13 cellular contexts compared by ENCODE assay signal in the genomic region with DNA sequence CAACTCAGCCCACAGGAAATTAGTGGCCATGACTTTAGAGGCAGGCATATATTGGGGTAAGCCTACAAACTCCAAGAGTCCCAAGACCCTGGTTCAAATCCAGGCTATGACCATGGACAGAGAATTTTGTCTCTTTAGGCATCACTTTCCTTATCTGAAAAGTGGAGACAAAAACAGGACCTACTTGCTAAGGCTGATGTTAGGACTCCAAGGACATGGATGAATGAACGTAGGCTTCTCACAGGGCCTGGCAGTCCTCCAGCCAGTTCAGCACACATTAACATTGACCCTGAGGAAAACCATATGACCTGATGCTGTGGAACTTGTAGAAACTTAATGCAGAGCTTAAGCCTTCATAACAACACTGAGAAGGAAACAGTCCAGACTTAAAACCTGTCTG. TPM values are rescaled to one million over a fixed set of nuclear protein-coding genes. Genes with fewer than 3 reads are reported as not detected.
DNase-seq lines count a peak whose midpoint lies in the region; ATAC-seq and TF ChIP-seq lines count a peak whose summit lies in the region.
"Had no signal": no experiment of that assay in that cellular context is flagged by ENCODE, and none has a peak within 500 bp of the region (broad histone marks: within the 10 kb centered on the region; RNA-seq: fewer than 3 reads in every experiment).

No MANE protein-coding gene starts in this region.

- no peak overlapping the region for H2AFZ ChIP-seq in mammary epithelial cell (ENCODE audit: low read depth, low read length)

- no peak for ATAC-seq in HG03571 (IDR thresholded peaks at IDR 0.05; ENCODE audit: unreplicated experiment)

- H3K27me3 ChIP-seq in HUES48 (ENCODE audit: control insufficient read depth, insufficient read depth, low read length) (peaks cover 6% of the 10 kb centered on the region), mammary epithelial cell (ENCODE audit: insufficient read depth, low read length) (no peaks in the 10 kb centered on the region)
- H3K27me3 ChIP-seq: transverse colon had no signal

- peaks cover 13% of the 10 kb centered on the region for H3K36me3 ChIP-seq in HUES48 (ENCODE audit: control insufficient read depth, insufficient read depth, low read length)
- no peaks in the 10 kb centered on the region for H3K36me3 ChIP-seq in mammary epithelial cell (ENCODE audit: insufficient read depth, low read length)
- H3K36me3 ChIP-seq: transverse colon had no signal

- peak overlapping the region; percentile 91 for H3K4me2 ChIP-seq in mammary epithelial cell (ENCODE audit: insufficient read depth, low read depth, low read length)

- no TSS peak for BruUV-seq in mammary epithelial cell (replicated peaks; lab: Mats Ljungman, UMichigan)

- H3K9me3 ChIP-seq in HUES48 (ENCODE audit: control insufficient read depth, insufficient read depth, low read length): no peaks in the 10 kb centered on the region
- no peaks in the 10 kb centered on the region for H3K9me3 ChIP-seq in mammary epithelial cell (replicated peaks; ENCODE audit: insufficient read depth, low read length)
- H3K9me3 ChIP-seq: transverse colon had no signal

- H3K4me1 ChIP-seq in HUES48 (ENCODE audit: control insufficient read depth, insufficient read depth, low read length): peaks cover 18% of the 10 kb centered on the region
- H3K4me1 ChIP-seq in mammary epithelial cell (ENCODE audit: insufficient read depth, low read length): peaks cover 25% of the 10 kb centered on the region

- peak overlapping the region; percentile 34; the same call in 1 of the 2 replicates for H3K9ac ChIP-seq in HUES48 (ENCODE audit: low read depth, low read length)
- no peak overlapping the region for H3K9ac ChIP-seq in mammary epithelial cell (ENCODE audit: insufficient read depth, low read length)

- in situ Hi-C loops in ACHN (cut with HindIII; ENCODE audit: low pct_ligation_motif_present, low pct_unique_long_range_greater_than_20kb, low sequenced_read_pairs): no loop called here
- in situ Hi-C loops in mammary epithelial cell (cut with MboI; ENCODE audit: low sequenced_read_pairs in 2 of 2): loop anchor here in 1 of 2 donors (5.0 kb wide), 1 partner anchor 42 kb away; no protein-coding TSS in a partner anchor

- H3K4me3 ChIP-seq in HUES48 (ENCODE audit: low read depth, low read length): peak overlapping the region; percentile 79
- no peak overlapping the region for H3K4me3 ChIP-seq in mammary epithelial cell (replicated peaks in 1 of 3; ENCODE audit: insufficient read depth in 1 of 3, low read depth in 2 of 3, low read length in 3 of 3)

- TF ChIP-seq CTCF in mammary epithelial cell (conservative IDR thresholded peaks at IDR 0.05 in 1 of 2, IDR thresholded peaks at IDR 0.05 in 1 of 2; ENCODE audit: extremely low read depth in 1 of 2, insufficient read depth in 1 of 2, low read depth in 1 of 2, low read length in 2 of 2): no peak

- no peaks in the 10 kb centered on the region for H4K20me1 ChIP-seq in mammary epithelial cell (ENCODE audit: insufficient read depth, low read length)

- no peak overlapping the region for H3K27ac ChIP-seq in HUES48 (ENCODE audit: low read depth, low read length)
- no peak overlapping the region for H3K27ac ChIP-seq in mammary epithelial cell (ENCODE audit: insufficient read depth, low read depth, low read length)

- H3K79me2 ChIP-seq in mammary epithelial cell (ENCODE audit: insufficient read depth, low read length): peaks cover 23% of the 10 kb centered on the region

- intact Hi-C loops in mammary epithelial cell (cut with micrococcal nuclease): loop anchor here (5.0 kb wide), 1 partner anchor 153 kb away; a partner anchor contains a TSS

- CTCF ChIA-PET in mammary epithelial cell (lab: Charles Lee; ENCODE audit: low non-redundant PET): no interaction called here

- DNase-seq in ACHN (peak; percentile 90), mammary epithelial cell (no peak), left kidney (ENCODE audit: low read depth, low spot score) (peak; percentile 46), OCI-M1 (lab: John Stamatoyannopoulos, UW) (no peak), NCI-H2029 treated with DMSO at 0.1 percent for 48 hours (lab: John Stamatoyannopoulos, UW) (no peak), NCI-H2107 (lab: John Stamatoyannopoulos, UW) (no peak)
- DNase-seq: activated gamma-delta T cell; CD4-positive, alpha-beta memory T cell; NCI-H1436; transverse colon had no signal

- 64% methylated on average over 1 of the region's 1 CpG for WGBS in mammary epithelial cell (ENCODE audit: low coverage, missing lambda C conversion rate)

- dilution Hi-C loops in mammary epithelial cell (cut with HindIII; ENCODE audit: low sequenced_read_pairs): no loop called here

RNA-seq across cellular contexts. Expression of a gene that starts 1.4 kb away (rescaled TPM):
- 100 to 1,000 TPM; 131 to 137 TPM for total RNA-seq in mammary epithelial cell
- 99.6 TPM for polyA plus RNA-seq in mammary epithelial cell
- polyA minus RNA-seq in mammary epithelial cell: 46.0 TPM
- total RNA-seq: CD4-positive, alpha-beta memory T cell had no signal
- polyA plus RNA-seq: CD4-positive, alpha-beta memory T cell had no signal

RNA-seq across cellular contexts. Expression of a gene that starts 2.4 kb away (rescaled TPM):
- 10 to 100 TPM; 30.5 to 42.3 TPM for total RNA-seq in mammary epithelial cell
- 32.7 TPM for polyA plus RNA-seq in mammary epithelial cell
- polyA minus RNA-seq in mammary epithelial cell: 6.2 TPM

RNA-seq across cellular contexts. Expression of a gene that starts 21.8 kb away (rescaled TPM):
- 10 to 100 TPM; 40.5 to 55.2 TPM for total RNA-seq in mammary epithelial cell
- polyA plus RNA-seq in mammary epithelial cell: 55.0 TPM
- 46.8 TPM for polyA minus RNA-seq in mammary epithelial cell

RNA-seq across cellular contexts. Expression of a gene that starts 23.4 kb away (rescaled TPM):
- under 1 TPM; 0.38 to 0.67 TPM for total RNA-seq in mammary epithelial cell
- polyA plus RNA-seq in mammary epithelial cell: 0.11 TPM
- not detected for polyA minus RNA-seq in mammary epithelial cell
- total RNA-seq: CD4-positive, alpha-beta memory T cell; OCI-LY7 had no signal
- polyA plus RNA-seq: CD4-positive, alpha-beta memory T cell had no signal

RNA-seq across cellular contexts. Expression of a gene that starts 27.7 kb away (rescaled TPM):
- total RNA-seq in mammary epithelial cell: 100 to 1,000 TPM; 444 to 578 TPM
- 223 TPM for polyA plus RNA-seq in mammary epithelial cell
- polyA minus RNA-seq in mammary epithelial cell: 582 TPM

Comparison
In these comparisons a context has a peak if more than half of its experiments do, and no peak if none do; other contexts are left out.
1. DNase-seq: peak in ACHN (single experiment) and left kidney (single experiment); none in mammary epithelial cell (single experiment), OCI-M1 (single experiment), NCI-H2029 treated with DMSO at 0.1 percent for 48 hours (single experiment) and NCI-H2107 (single experiment).